Comparison of ENCODE assay signal across 9 cellular contexts in the genomic region with DNA sequence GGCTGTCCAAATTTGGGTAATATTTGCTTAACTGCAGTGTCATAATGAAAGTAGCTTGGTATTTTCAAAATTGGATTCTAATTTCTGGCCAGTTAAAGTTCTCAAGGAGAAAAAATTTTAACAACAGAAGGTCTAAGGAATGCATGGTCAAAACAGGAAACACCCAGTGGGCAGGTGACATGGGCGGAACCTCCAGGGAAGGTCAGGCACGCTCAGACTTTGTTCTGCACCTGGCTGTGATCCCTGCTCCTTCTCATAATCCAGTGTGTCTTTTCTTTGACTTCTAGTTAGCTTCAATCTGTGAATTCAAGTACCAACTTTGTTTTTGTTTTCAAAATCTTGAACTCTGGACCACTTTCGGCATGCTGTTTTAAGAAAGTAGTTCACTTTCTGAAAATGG. TPM values are rescaled to one million over a fixed set of nuclear protein-coding genes. Genes with fewer than 3 reads are reported as not detected.
"Had no signal": no experiment of that assay in that cellular context is flagged by ENCODE, and none has a peak within 500 bp of the region (broad histone marks: within the 10 kb centered on the region; RNA-seq: fewer than 3 reads in every experiment).

No MANE protein-coding gene starts in this region.

RNA-seq across cellular contexts. Expression of gene NPY4R2, which starts 34.2 kb away (rescaled TPM):
- total RNA-seq: OCI-LY7, PC-3, PC-9, Right ventricle myocardium inferior, Right ventricle myocardium superior, RPMI7951, SJCRH30, SK-MEL-5 had no signal
- polyA plus RNA-seq: SK-N-SH had no signal
